11 cellular contexts compared by ENCODE assay signal in genomic region chr21:45699966-45700365, GRCh38. TPM values are rescaled to one million over a fixed set of nuclear protein-coding genes. Genes with fewer than 3 reads are reported as not detected.
"Had no signal": no experiment of that assay in that cellular context is flagged by ENCODE, and none has a peak within 500 bp of the region (broad histone marks: within the 10 kb centered on the region; RNA-seq: fewer than 3 reads in every experiment).

No MANE protein-coding gene starts in this region.

- H3K4me3 ChIP-seq: colonic mucosa had no signal

- H3K27me3 ChIP-seq: colonic mucosa, neutrophil had no signal

- H3K9me3 Mint-ChIP-seq: activated B cell treated with CpG ODN at 0.5 μM for 24 hours; natural killer cell; stimulated activated effector memory CD8-positive, alpha-beta T cell treated with anti-CD3 and anti-CD28 coated beads, Interleukin-12 subunit alpha, Interleukin-12 subunit beta, amount 100 ng/mL, for 72 hours had no signal

- DNase-seq: activated B cell treated with CpG ODN at 0.5 μM for 24 hours, activated gamma-delta T cell, amniotic stem cell, colonic mucosa, foreskin keratinocyte, kidney glomerular epithelial cell, left ventricle myocardium superior, mesenchymal stem cell, natural killer cell had no signal

- H3K27me3 Mint-ChIP-seq: activated B cell treated with CpG ODN at 0.5 μM for 24 hours had no signal

- H3K27ac ChIP-seq: colonic mucosa, foreskin keratinocyte, neutrophil had no signal

- H3K4me3 Mint-ChIP-seq: activated B cell treated with CpG ODN at 0.5 μM for 24 hours; natural killer cell; stimulated activated effector memory CD8-positive, alpha-beta T cell treated with anti-CD3 and anti-CD28 coated beads, Interleukin-12 subunit alpha, Interleukin-12 subunit beta, amount 100 ng/mL, for 72 hours had no signal

- H3K36me3 ChIP-seq: colonic mucosa, neutrophil had no signal

- H3K4me1 ChIP-seq: colonic mucosa had no signal

- H3K36me3 Mint-ChIP-seq: natural killer cell; stimulated activated effector memory CD8-positive, alpha-beta T cell treated with anti-CD3 and anti-CD28 coated beads, Interleukin-12 subunit alpha, Interleukin-12 subunit beta, amount 100 ng/mL, for 72 hours had no signal

- H3K9me3 ChIP-seq: colonic mucosa, neutrophil had no signal

- H3K4me1 Mint-ChIP-seq: activated B cell treated with CpG ODN at 0.5 μM for 24 hours had no signal

- H3K27ac Mint-ChIP-seq: activated B cell treated with CpG ODN at 0.5 μM for 24 hours; natural killer cell; stimulated activated effector memory CD8-positive, alpha-beta T cell treated with anti-CD3 and anti-CD28 coated beads, Interleukin-12 subunit alpha, Interleukin-12 subunit beta, amount 100 ng/mL, for 72 hours had no signal

RNA-seq across cellular contexts. Expression of gene PCBP3, which starts 56.4 kb away (rescaled TPM):
- total RNA-seq: activated B cell treated with CpG ODN at 0.5 μM for 24 hours had no signal
